Comparison of ENCODE assay signal across 1 cellular context in the genomic region with DNA sequence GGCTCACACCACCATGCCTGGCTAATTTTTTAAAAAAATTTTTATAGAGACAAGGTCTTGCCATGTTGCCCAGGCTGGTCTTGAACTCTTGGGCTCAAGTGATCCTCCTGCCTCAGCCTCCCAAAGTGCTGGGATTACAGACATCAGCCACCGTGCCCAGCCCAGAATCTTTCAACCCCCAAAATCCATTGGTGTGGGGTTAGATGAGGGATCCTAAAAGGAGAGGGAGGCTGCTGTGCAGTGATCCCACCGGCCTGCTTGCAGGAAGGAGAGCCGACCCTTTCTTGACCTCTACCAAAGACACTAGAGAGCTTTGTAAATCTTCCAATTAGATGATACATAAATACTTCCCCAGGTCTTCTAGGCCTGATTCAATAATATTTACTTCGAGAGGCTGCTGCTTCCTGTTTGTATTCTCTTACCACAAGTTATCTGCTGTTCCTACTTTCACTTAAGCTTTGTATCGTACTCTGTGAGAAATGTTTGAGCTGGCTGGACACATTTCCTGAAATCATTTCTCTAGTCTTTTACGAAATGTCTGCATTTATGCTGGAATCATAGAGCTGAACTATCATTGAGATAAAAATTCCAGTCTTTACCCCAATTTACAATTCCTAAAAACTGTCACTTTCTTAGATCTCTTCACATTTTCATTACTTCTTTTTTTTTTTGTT.
TF ChIP-seq lines count a peak whose summit lies in the region.

No MANE protein-coding gene starts in this region.

TF ChIP-seq in HCT116, 20 proteins besides CTCF, POLR2A, EP300 and RAD21 (continued from another document):
- TF ChIP-seq ZBTB33 (IDR thresholded peaks at IDR 0.05; ENCODE audit: extremely low read depth, insufficient replicate concordance, low read length) (no peak), REST (IDR thresholded peaks at IDR 0.05; ENCODE audit: low read depth) (no peak), FOSL1 (IDR thresholded peaks at IDR 0.05; ENCODE audit: low read depth) (no peak), EZH2 (IDR thresholded peaks at IDR 0.05) (no peak), SIN3A (IDR thresholded peaks at IDR 0.05; ENCODE audit: low read depth) (no peak), POLR2AphosphoS5 (IDR thresholded peaks at IDR 0.05; ENCODE audit: low read depth, low read length) (no peak), ELF1 (IDR thresholded peaks at IDR 0.05; ENCODE audit: borderline replicate concordance, low read depth) (no peak), EZH2phosphoT487 (IDR thresholded peaks at IDR 0.05; ENCODE audit: borderline replicate concordance) (no peak), ZNF274 (IDR thresholded peaks at IDR 0.05; ENCODE audit: low read depth, low read length) (no peak), YY1 (IDR thresholded peaks at IDR 0.05; ENCODE audit: extremely low read depth, insufficient replicate concordance, low read depth, low read length) (no peak), CEBPB (IDR thresholded peaks at IDR 0.05; ENCODE audit: low read depth) (no peak), SP1 (IDR thresholded peaks at IDR 0.05; ENCODE audit: low read depth) (no peak), EGR1 (IDR thresholded peaks at IDR 0.05; ENCODE audit: low read depth) (no peak), ATF3 (IDR thresholded peaks at IDR 0.05) (no peak), ZFX (IDR thresholded peaks at IDR 0.05) (no peak), CBX3 (IDR thresholded peaks at IDR 0.05; ENCODE audit: low read depth) (no peak)
